Comparison of ENCODE assay signal across 25 cellular contexts in genomic region chr9:86706391-86706790, GRCh38.
A peak's percentile ranks its signal among the peaks of the same experiment; 100 is the strongest.
DNase-seq lines count a peak whose midpoint lies in the region; ATAC-seq and TF ChIP-seq lines count a peak whose summit lies in the region.
"Had no signal": no experiment of that assay in that cellular context is flagged by ENCODE, and none has a peak within 500 bp of the region (broad histone marks: within the 10 kb centered on the region; RNA-seq: fewer than 3 reads in every experiment).

No MANE protein-coding gene starts in this region.

- no peak overlapping the region for H3K4me3 Mint-ChIP-seq in endothelial cell (ENCODE audit: unreplicated experiment)
- H3K4me3 Mint-ChIP-seq: activated CD4-positive, alpha-beta T cell treated with anti-CD3 and anti-CD28 coated beads, Interleukin-2, amount 10 ng/mL, durations not matched to agents 24 days and 14 days; activated naive CD4-positive, alpha-beta T cell treated with anti-CD3 and anti-CD28 coated beads, Interleukin-2, amount 10 ng/mL, durations not matched to agents 7 days and 5 days; activated T-cell treated with anti-CD3 and anti-CD28 coated beads, Interleukin-2, amount 50 U/mL, for 4 hours; CD8-positive, alpha-beta memory T cell had no signal

- H3K27me3 Mint-ChIP-seq in endothelial cell (ENCODE audit: unreplicated experiment): peaks cover 4% of the 10 kb centered on the region
- H3K27me3 Mint-ChIP-seq: activated CD4-positive, alpha-beta T cell treated with anti-CD3 and anti-CD28 coated beads, Interleukin-2, amount 10 ng/mL, durations not matched to agents 24 days and 14 days; activated naive CD4-positive, alpha-beta T cell treated with anti-CD3 and anti-CD28 coated beads, Interleukin-2, amount 10 ng/mL, durations not matched to agents 7 days and 5 days had no signal

- no peaks in the 10 kb centered on the region for H3K36me3 ChIP-seq in body of pancreas (replicated peaks in 1 of 2; ENCODE audit: insufficient read depth in 1 of 2, low read depth in 2 of 2)
- H3K36me3 ChIP-seq: gastrocnemius medialis, prostate gland, upper lobe of right lung had no signal

- peak; percentile 70 for DNase-seq in AG10803 (ENCODE audit: low read depth)
- DNase-seq in M059J (ENCODE audit: low read depth): peak; percentile 76
- DNase-seq in endothelial cell (ENCODE audit: low spot score): no peak
- peak; percentile 76 for DNase-seq in kidney tubule cell (ENCODE audit: low spot score)
- DNase-seq in NCI-H82 (lab: John Stamatoyannopoulos, UW): no peak
- DNase-seq in head of caudate nucleus: no peak
- DNase-seq in body of pancreas: no peak
- no peak for DNase-seq in SK-N-DZ (ENCODE audit: low spot score)
- DNase-seq: activated CD4-positive, alpha-beta T cell treated with anti-CD3 and anti-CD28 coated beads, Interleukin-2, amount 10 ng/mL, durations not matched to agents 24 days and 14 days; activated naive CD4-positive, alpha-beta T cell treated with anti-CD3 and anti-CD28 coated beads, Interleukin-2, amount 10 ng/mL, durations not matched to agents 7 days and 5 days; activated T-cell treated with anti-CD3 and anti-CD28 coated beads, Interleukin-2, amount 50 U/mL, for 4 hours; CD8-positive, alpha-beta memory T cell; gastrocnemius medialis; H7; islet precursor cell; Kasumi-1; NCI-H1092; NCI-H1930; NCI-H345; NCI-H774; upper lobe of right lung had no signal

- intact Hi-C loops in head of caudate nucleus (cut with DNase I) (no loop called here), body of pancreas (cut with DNase I) (no loop called here)

- 100% methylated on average over 1 of the region's 1 CpG; no CpG with 5 or more reads in 1 of the 2 donors for WGBS in body of pancreas, 2 donors

- H3K9me3 Mint-ChIP-seq in endothelial cell (ENCODE audit: unreplicated experiment): no peaks in the 10 kb centered on the region
- H3K9me3 Mint-ChIP-seq: activated CD4-positive, alpha-beta T cell treated with anti-CD3 and anti-CD28 coated beads, Interleukin-2, amount 10 ng/mL, durations not matched to agents 24 days and 14 days; activated naive CD4-positive, alpha-beta T cell treated with anti-CD3 and anti-CD28 coated beads, Interleukin-2, amount 10 ng/mL, durations not matched to agents 7 days and 5 days; activated T-cell treated with anti-CD3 and anti-CD28 coated beads, Interleukin-2, amount 50 U/mL, for 4 hours; CD8-positive, alpha-beta memory T cell had no signal

- peak overlapping the region; percentile 33 for H3K27ac Mint-ChIP-seq in endothelial cell (ENCODE audit: unreplicated experiment)
- H3K27ac Mint-ChIP-seq: activated CD4-positive, alpha-beta T cell treated with anti-CD3 and anti-CD28 coated beads, Interleukin-2, amount 10 ng/mL, durations not matched to agents 24 days and 14 days; activated naive CD4-positive, alpha-beta T cell treated with anti-CD3 and anti-CD28 coated beads, Interleukin-2, amount 10 ng/mL, durations not matched to agents 7 days and 5 days; CD8-positive, alpha-beta memory T cell had no signal

- no peaks in the 10 kb centered on the region for H3K4me1 ChIP-seq in body of pancreas
- H3K4me1 ChIP-seq: gastrocnemius medialis, prostate gland, upper lobe of right lung had no signal

- H3K4me1 Mint-ChIP-seq in endothelial cell (ENCODE audit: unreplicated experiment): peaks cover 31% of the 10 kb centered on the region
- H3K4me1 Mint-ChIP-seq: activated CD4-positive, alpha-beta T cell treated with anti-CD3 and anti-CD28 coated beads, Interleukin-2, amount 10 ng/mL, durations not matched to agents 24 days and 14 days; activated naive CD4-positive, alpha-beta T cell treated with anti-CD3 and anti-CD28 coated beads, Interleukin-2, amount 10 ng/mL, durations not matched to agents 7 days and 5 days; CD8-positive, alpha-beta memory T cell had no signal

- no peak for TF ChIP-seq CTCF in AG10803 (conservative IDR thresholded peaks at IDR 0.05; ENCODE audit: low read length)
- TF ChIP-seq CTCF in endothelial cell (IDR thresholded peaks at IDR 0.05; ENCODE audit: unreplicated experiment): no peak
- no peak for TF ChIP-seq CTCF in body of pancreas (IDR thresholded peaks at IDR 0.05)

- no peak for TF ChIP-seq POLR2A in body of pancreas (IDR thresholded peaks at IDR 0.05)

- H3K36me3 Mint-ChIP-seq in endothelial cell (ENCODE audit: low read depth, unreplicated experiment): no peaks in the 10 kb centered on the region
- H3K36me3 Mint-ChIP-seq: activated naive CD4-positive, alpha-beta T cell treated with anti-CD3 and anti-CD28 coated beads, Interleukin-2, amount 10 ng/mL, durations not matched to agents 7 days and 5 days; CD8-positive, alpha-beta memory T cell had no signal

- no peaks in the 10 kb centered on the region for H3K9me3 ChIP-seq in body of pancreas
- H3K9me3 ChIP-seq: gastrocnemius medialis, prostate gland, upper lobe of right lung had no signal

- H3K27ac ChIP-seq in body of pancreas: no peak overlapping the region
- H3K27ac ChIP-seq: epithelial cell of prostate, gastrocnemius medialis, prostate gland, upper lobe of right lung, VCaP had no signal

- no peak for ATAC-seq in body of pancreas
- ATAC-seq: gastrocnemius medialis, upper lobe of right lung had no signal

- H3K27me3 ChIP-seq in body of pancreas: no peaks in the 10 kb centered on the region
- H3K27me3 ChIP-seq: gastrocnemius medialis, upper lobe of right lung had no signal

- H3K4me3 ChIP-seq in AG10803 (ENCODE audit: low read length) (no peak overlapping the region), body of pancreas (no peak overlapping the region)
- H3K4me3 ChIP-seq: gastrocnemius medialis, lung, prostate gland, upper lobe of right lung had no signal

Comparison
In these comparisons a context has a peak if more than half of its experiments do, and no peak if none do; other contexts are left out.
1. DNase-seq: peak in AG10803 (single experiment), M059J (single experiment) and kidney tubule cell (single experiment); none in endothelial cell (single experiment), NCI-H82 (single experiment), head of caudate nucleus (0 of 42), body of pancreas (0 of 4) and SK-N-DZ (single experiment).